Comparison of ENCODE assay signal across 9 cellular contexts in the genomic region with DNA sequence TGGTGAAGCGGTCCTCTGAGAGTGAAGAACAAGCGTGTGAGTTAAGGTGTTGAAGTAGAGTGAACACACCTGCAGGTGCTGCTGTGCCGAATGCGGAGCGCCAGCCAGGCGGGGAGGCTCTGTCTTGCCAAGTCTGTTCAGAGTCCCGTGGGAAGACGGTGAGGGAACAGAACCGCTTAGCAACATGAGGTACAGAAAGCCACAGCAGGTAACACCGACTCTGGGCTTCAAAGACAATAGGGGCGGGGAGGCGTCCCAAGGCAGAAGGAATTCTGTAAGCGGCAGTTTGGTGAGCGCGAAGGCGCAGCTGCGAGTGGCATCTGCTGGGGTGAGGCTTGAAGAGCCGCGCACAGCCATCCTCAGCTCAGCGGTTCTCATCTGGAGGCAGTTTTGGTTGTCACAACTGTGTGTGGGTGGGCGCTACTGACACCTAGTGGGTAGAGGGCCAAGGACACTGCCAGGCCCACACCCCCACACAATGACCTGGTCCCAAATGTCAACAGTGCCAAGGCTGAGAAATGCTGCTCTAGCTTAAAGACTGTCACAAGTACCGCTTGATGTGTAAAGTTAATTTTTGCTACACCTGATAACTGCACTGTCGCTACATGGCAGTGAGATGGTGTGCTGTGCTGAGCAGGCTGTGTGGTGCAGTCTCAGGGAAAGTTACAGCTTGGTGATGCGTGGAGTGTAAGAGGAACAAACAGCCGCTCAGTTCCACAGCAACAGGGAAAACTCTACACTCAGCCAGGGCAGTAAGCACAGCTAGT.
DNase-seq lines count a peak whose midpoint lies in the region; ATAC-seq and TF ChIP-seq lines count a peak whose summit lies in the region.
"Had no signal": no experiment of that assay in that cellular context is flagged by ENCODE, and none has a peak within 500 bp of the region (broad histone marks: within the 10 kb centered on the region; RNA-seq: fewer than 3 reads in every experiment).

No MANE protein-coding gene starts in this region.

- no peak overlapping the region for H3K4me3 ChIP-seq in psoas muscle

- TF ChIP-seq CTCF in foreskin keratinocyte (conservative IDR thresholded peaks at IDR 0.05) (peak; percentile 58), psoas muscle (IDR thresholded peaks at IDR 0.05) (peak; percentile 9)

- H3K4me1 Mint-ChIP-seq in T-helper 17 cell, result peaks cover 4% of the 10 kb centered on the region

- ATAC-seq in GM21360 (IDR thresholded peaks at IDR 0.05; ENCODE audit: unreplicated experiment) (peak; percentile 50), T-helper 17 cell (peak; percentile 73), foreskin keratinocyte (peak; percentile 63), psoas muscle (peak; percentile 25 to 77 (median 50)), HG02571 (IDR thresholded peaks at IDR 0.05; ENCODE audit: unreplicated experiment) (no peak)

- H3K9me3 ChIP-seq in T-helper 17 cell (ENCODE audit: control insufficient read depth, low read length, poor library complexity, severe bottlenecking) (no peaks in the 10 kb centered on the region), psoas muscle (no peaks in the 10 kb centered on the region)

- DNase-seq in SHP77 (lab: John Stamatoyannopoulos, UW), result peak; percentile 36 to 42
- DNase-seq in SHP77 treated with DMSO at 0.1 percent for 48 hours (lab: John Stamatoyannopoulos, UW), result no peak
- DNase-seq in Kasumi-1 (lab: John Stamatoyannopoulos, UW), result peak; percentile 57 to 69
- no peak for DNase-seq in T-helper 17 cell
- DNase-seq in foreskin keratinocyte, result peak in 1 of 2 donors; percentile 3
- DNase-seq in psoas muscle, result no peak

- H3K27ac ChIP-seq in foreskin keratinocyte, result no peak overlapping the region
- H3K27ac ChIP-seq in psoas muscle, result no peak overlapping the region

- intact Hi-C loops in psoas muscle (cut with DNase I), result no loop called here

- 80 to 84% (median 82%) methylated on average over 25 of the region's 25 CpGs for WGBS in psoas muscle, 3 donors

- no peaks in the 10 kb centered on the region for H3K27me3 ChIP-seq in foreskin keratinocyte
- no peaks in the 10 kb centered on the region for H3K27me3 ChIP-seq in psoas muscle (ENCODE audit: insufficient read depth in 3 of 3, low read length in 2 of 3)

- H3K4me1 ChIP-seq in foreskin keratinocyte, result no peaks in the 10 kb centered on the region
- H3K4me1 ChIP-seq in psoas muscle, result no peaks in the 10 kb centered on the region

- peaks cover 10% of the 10 kb centered on the region for H3K36me3 Mint-ChIP-seq in T-helper 17 cell (ENCODE audit: low read depth)

- H3K27ac Mint-ChIP-seq in T-helper 17 cell, result no peak overlapping the region
- H3K27ac Mint-ChIP-seq: activated naive CD4-positive, alpha-beta T cell treated with anti-CD3 and anti-CD28 coated beads, Interleukin-2, amount 50 U/mL, for 24 hours had no signal

- peaks cover 0 to 49% of the 10 kb centered on the region in 2 donors for H3K36me3 ChIP-seq in psoas muscle (ENCODE audit: insufficient read depth in 1 of 2, low read depth in 1 of 2)

- H3K27me3 Mint-ChIP-seq in T-helper 17 cell, result no peaks in the 10 kb centered on the region
- H3K27me3 Mint-ChIP-seq: activated naive CD4-positive, alpha-beta T cell treated with anti-CD3 and anti-CD28 coated beads, Interleukin-2, amount 50 U/mL, for 24 hours had no signal

- H3K4me3 Mint-ChIP-seq in T-helper 17 cell, result no peak overlapping the region
- H3K4me3 Mint-ChIP-seq: activated naive CD4-positive, alpha-beta T cell treated with anti-CD3 and anti-CD28 coated beads, Interleukin-2, amount 50 U/mL, for 24 hours had no signal

Comparison
In these comparisons a context has a peak if more than half of its experiments do, and no peak if none do; other contexts are left out.
1. DNase-seq: peak in SHP77 (2 of 2) and Kasumi-1 (2 of 2); none in SHP77 treated with DMSO at 0.1 percent for 48 hours (single experiment), T-helper 17 cell (0 of 3) and psoas muscle (0 of 2).